15 cellular contexts compared by ENCODE assay signal in genomic region chr16:73062640-73063283, GRCh38. TPM values are rescaled to one million over a fixed set of nuclear protein-coding genes. Genes with fewer than 3 reads are reported as not detected.
A peak's percentile ranks its signal among the peaks of the same experiment; 100 is the strongest.
DNase-seq lines count a peak whose midpoint lies in the region; ATAC-seq and TF ChIP-seq lines count a peak whose summit lies in the region.
"Had no signal": no experiment of that assay in that cellular context is flagged by ENCODE, and none has a peak within 500 bp of the region (broad histone marks: within the 10 kb centered on the region; RNA-seq: fewer than 3 reads in every experiment).

No MANE protein-coding gene starts in this region.

- intact Hi-C loops in left ventricle myocardium inferior (cut with micrococcal nuclease) (no loop called here), posterior vena cava (cut with DNase I) (loop anchor here (5.0 to 10.0 kb wide), 2 partner anchors 110 to 112 kb away; no protein-coding TSS in a partner anchor), spleen (cut with DNase I; ENCODE audit: low total_unique reads) (loop anchor here (10.0 kb wide), 1 partner anchor 112 kb away; no protein-coding TSS in a partner anchor)

- H4K20me1 ChIP-seq in BLaER1 = peaks cover 89% of the 10 kb centered on the region

- no peak for ATAC-seq in GM21717 (IDR thresholded peaks at IDR 0.05; ENCODE audit: unreplicated experiment)
- ATAC-seq in HG03135 (IDR thresholded peaks at IDR 0.05; ENCODE audit: unreplicated experiment) = no peak
- ATAC-seq: left lobe of liver; stimulated activated effector memory CD8-positive, alpha-beta T cell treated with anti-CD3 and anti-CD28 coated beads, Interleukin-12 subunit alpha, Interleukin-12 subunit beta, amount 100 ng/mL, for 72 hours had no signal

- H3K9me3 ChIP-seq in BLaER1 = no peaks in the 10 kb centered on the region
- H3K9me3 ChIP-seq in left ventricle myocardium inferior (replicated peaks) = no peaks in the 10 kb centered on the region
- H3K9me3 ChIP-seq in spleen = no peaks in the 10 kb centered on the region

- DNase-seq in NCI-H2227 (lab: John Stamatoyannopoulos, UW; ENCODE audit: unreplicated experiment) (peak; percentile 47), left ventricle myocardium inferior (no peak), posterior vena cava (ENCODE audit: low spot score) (peak; percentile 80), spleen (no peak)
- no peak for DNase-seq in activated effector memory CD4-positive, alpha-beta T cell treated with anti-CD3 and anti-CD28 coated beads, Interleukin-2, amount 50 U/mL, for 16 hours
- DNase-seq: activated CD4-positive, alpha-beta T cell treated with anti-CD3 and anti-CD28 coated beads for 48 hours; CD4-positive, CD25-positive, alpha-beta regulatory T cell; erythroblast; NCI-H2081 treated with DMSO at 0.1 percent for 48 hours; stimulated activated CD4-positive, alpha-beta T cell treated with anti-CD3 and anti-CD28 coated beads, Interleukin-12 subunit alpha, Interleukin-12 subunit beta, amount 100 ng/mL, for 4 hours had no signal

- 13 to 28% (median 17%) methylated on average over 20 to 38 of the region's 38 CpGs for WGBS in spleen, 5 donors

- H3K4me2 ChIP-seq in BLaER1 = no peak overlapping the region

- H3K4me3 ChIP-seq in BLaER1 (peak overlapping the region; percentile 6; the same call in 1 of the 2 replicates), left ventricle myocardium inferior (peak overlapping the region; percentile 61), spleen (peak overlapping the region in 3 of 8 donors; percentile 1 to 49 (median 11))

- H3K27ac ChIP-seq in BLaER1 (no peak overlapping the region), left ventricle myocardium inferior (replicated peaks) (peak overlapping the region; percentile 61), spleen (no peak overlapping the region)

- TF ChIP-seq CTCF in left ventricle myocardium inferior (IDR thresholded peaks at IDR 0.05; ENCODE audit: borderline replicate concordance) = no peak
- no peak for TF ChIP-seq CTCF in spleen (IDR thresholded peaks at IDR 0.05 in 8 of 11, conservative IDR thresholded peaks at IDR 0.05 in 3 of 11)

- H3K27me3 ChIP-seq in BLaER1 = peaks cover 100% of the 10 kb centered on the region
- peaks cover 51% of the 10 kb centered on the region for H3K27me3 ChIP-seq in left ventricle myocardium inferior (ENCODE audit: low read depth)
- H3K27me3 ChIP-seq in spleen (replicated peaks in 1 of 7) = peaks cover 9 to 89% (median 60%) of the 10 kb centered on the region in 7 donors

- H3K36me3 ChIP-seq in BLaER1 (no peaks in the 10 kb centered on the region), left ventricle myocardium inferior (no peaks in the 10 kb centered on the region), spleen (no peaks in the 10 kb centered on the region)

- TF ChIP-seq POLR2A in spleen (IDR thresholded peaks at IDR 0.05) = no peak

- peaks cover 31% of the 10 kb centered on the region for H3K4me1 ChIP-seq in BLaER1
- peaks cover 66% of the 10 kb centered on the region for H3K4me1 ChIP-seq in left ventricle myocardium inferior
- H3K4me1 ChIP-seq in spleen = peaks cover 13 to 86% (median 54%) of the 10 kb centered on the region in 6 donors

- no peak overlapping the region for H3K9ac ChIP-seq in BLaER1

RNA-seq across cellular contexts. Expression of gene ZFHX3, which starts 14.8 kb away (rescaled TPM):
- total RNA-seq in left ventricle myocardium inferior (9.6 TPM), posterior vena cava (10 to 100 TPM; 40.8 to 43.7 TPM), spleen (10 to 100 TPM in 6 of 7 donors, 1 to 10 TPM in 1; 9.1 to 18.5 (median 12.5) TPM)
- 1 to 10 TPM in 1 of 3 donors, under 1 TPM in 2; 0.47 to 1.5 (median 0.52) TPM for polyA plus RNA-seq in spleen

Comparison
In these comparisons a context has a peak if more than half of its experiments do, and no peak if none do; other contexts are left out.
1. DNase-seq: peak in NCI-H2227 (single experiment) and posterior vena cava (single experiment); none in left ventricle myocardium inferior (single experiment), spleen (single experiment) and activated effector memory CD4-positive, alpha-beta T cell treated with anti-CD3 and anti-CD28 coated beads, Interleukin-2, amount 50 U/mL, for 16 hours (single experiment).